Comparison of ENCODE assay signal across 18 cellular contexts in genomic region chr9:137649553-137649952, GRCh38. TPM values are rescaled to one million over a fixed set of nuclear protein-coding genes. Genes with fewer than 3 reads are reported as not detected.
DNase-seq lines count a peak whose midpoint lies in the region; ATAC-seq and TF ChIP-seq lines count a peak whose summit lies in the region.
"Had no signal": no experiment of that assay in that cellular context is flagged by ENCODE, and none has a peak within 500 bp of the region (broad histone marks: within the 10 kb centered on the region; RNA-seq: fewer than 3 reads in every experiment).

No MANE protein-coding gene starts in this region.

- CTCF ChIA-PET in activated CD8-positive, alpha-beta T cell treated with anti-CD3 and anti-CD28 coated beads, Interleukin-2, amount 10 ng/mL, durations not matched to agents 7 days and 5 days (lab: Charles Lee) = interaction anchor here (1.0 kb wide), 1 partner anchor 30 kb away, joined by 3 read pairs; no protein-coding TSS in a partner anchor
- CTCF ChIA-PET in activated CD8-positive, alpha-beta T cell treated with anti-CD3 and anti-CD28 coated beads for 36 hours (lab: Charles Lee) = interaction anchor here (1.0 to 1.5 kb wide), 4 partner anchors 9 to 70 kb away, joined by 3 to 4 read pairs (median 4); no protein-coding TSS in a partner anchor
- CTCF ChIA-PET in activated CD4-positive, alpha-beta memory T cell treated with anti-CD3 and anti-CD28 coated beads, Interleukin-2, amount 10 ng/mL, durations not matched to agents 7 days and 5 days (lab: Charles Lee) = no interaction called here
- CTCF ChIA-PET in CD8-positive, alpha-beta T cell (lab: Charles Lee) = no interaction called here

- H3K9me3 ChIP-seq in CD8-positive, alpha-beta T cell (ENCODE audit: low read length) = no peaks in the 10 kb centered on the region
- H3K9me3 ChIP-seq: SJCRH30 had no signal

- H3K27me3 ChIP-seq in CD8-positive, alpha-beta T cell (ENCODE audit: insufficient read depth, low read length) = no peaks in the 10 kb centered on the region
- H3K27me3 ChIP-seq: SJCRH30 had no signal

- H3K9me3 Mint-ChIP-seq in activated CD8-positive, alpha-beta T cell treated with anti-CD3 and anti-CD28 coated beads, Interleukin-2, amount 10 ng/mL, durations not matched to agents 7 days and 5 days (ENCODE audit: insufficient read depth) = no peaks in the 10 kb centered on the region
- H3K9me3 Mint-ChIP-seq in activated CD8-positive, alpha-beta T cell treated with anti-CD3 and anti-CD28 coated beads for 36 hours = no peaks in the 10 kb centered on the region
- H3K9me3 Mint-ChIP-seq in activated CD4-positive, alpha-beta memory T cell treated with anti-CD3 and anti-CD28 coated beads, Interleukin-2, amount 10 ng/mL, durations not matched to agents 7 days and 5 days = no peaks in the 10 kb centered on the region
- no peaks in the 10 kb centered on the region for H3K9me3 Mint-ChIP-seq in immature natural killer cell
- no peaks in the 10 kb centered on the region for H3K9me3 Mint-ChIP-seq in CD8-positive, alpha-beta T cell
- no peaks in the 10 kb centered on the region for H3K9me3 Mint-ChIP-seq in mesothelial cell of epicardium

- H3K27ac Mint-ChIP-seq in activated CD8-positive, alpha-beta T cell treated with anti-CD3 and anti-CD28 coated beads, Interleukin-2, amount 10 ng/mL, durations not matched to agents 7 days and 5 days = peak overlapping the region; percentile 67
- H3K27ac Mint-ChIP-seq in activated CD8-positive, alpha-beta T cell treated with anti-CD3 and anti-CD28 coated beads for 36 hours = no peak overlapping the region
- peak overlapping the region; percentile 52 for H3K27ac Mint-ChIP-seq in activated CD4-positive, alpha-beta memory T cell treated with anti-CD3 and anti-CD28 coated beads, Interleukin-2, amount 10 ng/mL, durations not matched to agents 7 days and 5 days
- H3K27ac Mint-ChIP-seq in immature natural killer cell (peak overlapping the region; percentile 56 to 90 (median 82)), mesothelial cell of epicardium (no peak overlapping the region)
- H3K27ac Mint-ChIP-seq in CD8-positive, alpha-beta T cell = no peak overlapping the region

- intact Hi-C loops in activated CD8-positive, alpha-beta T cell treated with anti-CD3 and anti-CD28 coated beads for 36 hours (cut with micrococcal nuclease) = no loop called here
- intact Hi-C loops in CD8-positive, alpha-beta T cell (cut with DNase I, micrococcal nuclease) = no loop called here

- H3K4me3 Mint-ChIP-seq in activated CD8-positive, alpha-beta T cell treated with anti-CD3 and anti-CD28 coated beads, Interleukin-2, amount 10 ng/mL, durations not matched to agents 7 days and 5 days = no peak overlapping the region
- no peak overlapping the region for H3K4me3 Mint-ChIP-seq in activated CD8-positive, alpha-beta T cell treated with anti-CD3 and anti-CD28 coated beads for 36 hours
- no peak overlapping the region for H3K4me3 Mint-ChIP-seq in activated CD4-positive, alpha-beta memory T cell treated with anti-CD3 and anti-CD28 coated beads, Interleukin-2, amount 10 ng/mL, durations not matched to agents 7 days and 5 days
- H3K4me3 Mint-ChIP-seq in immature natural killer cell (peak overlapping the region; percentile 16 to 76 (median 57)), mesothelial cell of epicardium (no peak overlapping the region)
- H3K4me3 Mint-ChIP-seq in CD8-positive, alpha-beta T cell = no peak overlapping the region

- H3K4me1 ChIP-seq in CD8-positive, alpha-beta T cell (ENCODE audit: insufficient read depth, low read length) = peaks cover 14% of the 10 kb centered on the region
- H3K4me1 ChIP-seq: SJCRH30 had no signal

- peaks cover 51% of the 10 kb centered on the region for H3K36me3 Mint-ChIP-seq in activated CD8-positive, alpha-beta T cell treated with anti-CD3 and anti-CD28 coated beads, Interleukin-2, amount 10 ng/mL, durations not matched to agents 7 days and 5 days (ENCODE audit: low read depth)
- H3K36me3 Mint-ChIP-seq in activated CD8-positive, alpha-beta T cell treated with anti-CD3 and anti-CD28 coated beads for 36 hours (ENCODE audit: low read depth) = peaks cover 43% of the 10 kb centered on the region
- peaks cover 47% of the 10 kb centered on the region for H3K36me3 Mint-ChIP-seq in activated CD4-positive, alpha-beta memory T cell treated with anti-CD3 and anti-CD28 coated beads, Interleukin-2, amount 10 ng/mL, durations not matched to agents 7 days and 5 days (ENCODE audit: low read depth)
- peaks cover 6 to 11% (median 8%) of the 10 kb centered on the region in 3 donors for H3K36me3 Mint-ChIP-seq in immature natural killer cell
- peaks cover 73% of the 10 kb centered on the region for H3K36me3 Mint-ChIP-seq in CD8-positive, alpha-beta T cell
- peaks cover 32% of the 10 kb centered on the region for H3K36me3 Mint-ChIP-seq in mesothelial cell of epicardium

- H3K36me3 ChIP-seq in CD8-positive, alpha-beta T cell (ENCODE audit: insufficient read depth, low read length) = peaks cover 10% of the 10 kb centered on the region

- ATAC-seq in activated CD8-positive, alpha-beta T cell treated with anti-CD3 and anti-CD28 coated beads, Interleukin-2, amount 10 ng/mL, durations not matched to agents 7 days and 5 days = no peak
- ATAC-seq in activated CD8-positive, alpha-beta T cell treated with anti-CD3 and anti-CD28 coated beads for 36 hours = no peak
- ATAC-seq in CD8-positive, alpha-beta T cell = no peak

- no peak for DNase-seq in activated CD8-positive, alpha-beta T cell treated with anti-CD3 and anti-CD28 coated beads, Interleukin-2, amount 10 ng/mL, durations not matched to agents 7 days and 5 days
- no peak for DNase-seq in activated CD8-positive, alpha-beta T cell treated with anti-CD3 and anti-CD28 coated beads for 36 hours
- DNase-seq in activated CD4-positive, alpha-beta memory T cell treated with anti-CD3 and anti-CD28 coated beads, Interleukin-2, amount 10 ng/mL, durations not matched to agents 7 days and 5 days = no peak
- DNase-seq in immature natural killer cell (no peak), COR-L47 (lab: John Stamatoyannopoulos, UW) (no peak), mesothelial cell of epicardium (ENCODE audit: low spot score in 2 of 2, unreplicated experiment in 2 of 2) (no peak), activated gamma-delta T cell (lab: John Stamatoyannopoulos, UW) (no peak)
- no peak for DNase-seq in CD8-positive, alpha-beta T cell
- DNase-seq: 8988T, Calu3, GOT3, NCI-H1417 treated with DMSO at 0.1 percent for 48 hours, NCI-H1930, NCI-H226, NCI-H524, PC-9, SJCRH30 had no signal

- TF ChIP-seq CTCF in activated CD8-positive, alpha-beta T cell treated with anti-CD3 and anti-CD28 coated beads for 36 hours (IDR thresholded peaks at IDR 0.05) = no peak
- TF ChIP-seq CTCF in CD8-positive, alpha-beta T cell (IDR thresholded peaks at IDR 0.05) = no peak
- no peak for TF ChIP-seq CTCF in mesothelial cell of epicardium (IDR thresholded peaks at IDR 0.05; ENCODE audit: unreplicated experiment)

- peaks cover 31% of the 10 kb centered on the region for H3K4me1 Mint-ChIP-seq in activated CD8-positive, alpha-beta T cell treated with anti-CD3 and anti-CD28 coated beads, Interleukin-2, amount 10 ng/mL, durations not matched to agents 7 days and 5 days (ENCODE audit: low read depth)
- H3K4me1 Mint-ChIP-seq in activated CD8-positive, alpha-beta T cell treated with anti-CD3 and anti-CD28 coated beads for 36 hours (ENCODE audit: low read depth) = peaks cover 41% of the 10 kb centered on the region
- H3K4me1 Mint-ChIP-seq in activated CD4-positive, alpha-beta memory T cell treated with anti-CD3 and anti-CD28 coated beads, Interleukin-2, amount 10 ng/mL, durations not matched to agents 7 days and 5 days = peaks cover 36% of the 10 kb centered on the region
- peaks cover 61 to 80% of the 10 kb centered on the region in 2 donors for H3K4me1 Mint-ChIP-seq in immature natural killer cell
- peaks cover 45% of the 10 kb centered on the region for H3K4me1 Mint-ChIP-seq in CD8-positive, alpha-beta T cell (ENCODE audit: low read depth)
- H3K4me1 Mint-ChIP-seq in mesothelial cell of epicardium = peaks cover 4% of the 10 kb centered on the region

- no peak overlapping the region for H3K4me3 ChIP-seq in CD8-positive, alpha-beta T cell (ENCODE audit: low read depth, low read length)
- H3K4me3 ChIP-seq: PC-9, SJCRH30 had no signal

- H3K27ac ChIP-seq in CD8-positive, alpha-beta T cell (ENCODE audit: low read depth, low read length) = no peak overlapping the region
- H3K27ac ChIP-seq: KMS-11, PC-9, SJCRH30 had no signal

- H3K27me3 Mint-ChIP-seq in activated CD8-positive, alpha-beta T cell treated with anti-CD3 and anti-CD28 coated beads, Interleukin-2, amount 10 ng/mL, durations not matched to agents 7 days and 5 days (ENCODE audit: low read depth) = no peaks in the 10 kb centered on the region
- no peaks in the 10 kb centered on the region for H3K27me3 Mint-ChIP-seq in activated CD8-positive, alpha-beta T cell treated with anti-CD3 and anti-CD28 coated beads for 36 hours
- no peaks in the 10 kb centered on the region for H3K27me3 Mint-ChIP-seq in activated CD4-positive, alpha-beta memory T cell treated with anti-CD3 and anti-CD28 coated beads, Interleukin-2, amount 10 ng/mL, durations not matched to agents 7 days and 5 days
- H3K27me3 Mint-ChIP-seq in immature natural killer cell (ENCODE audit: low read depth in 3 of 3) (peaks cover 0 to 4% (median 0%) of the 10 kb centered on the region in 3 donors), mesothelial cell of epicardium (ENCODE audit: low read depth) (no peaks in the 10 kb centered on the region)
- H3K27me3 Mint-ChIP-seq in CD8-positive, alpha-beta T cell (ENCODE audit: low read depth) = no peaks in the 10 kb centered on the region

- POLR2A ChIA-PET in activated CD8-positive, alpha-beta T cell treated with anti-CD3 and anti-CD28 coated beads, Interleukin-2, amount 10 ng/mL, durations not matched to agents 7 days and 5 days (lab: Charles Lee) = no interaction called here
- POLR2A ChIA-PET in activated CD8-positive, alpha-beta T cell treated with anti-CD3 and anti-CD28 coated beads for 36 hours (lab: Charles Lee) = interaction anchor here (0.6 kb wide), 1 partner anchor 8 kb away, joined by 3 read pairs; no protein-coding TSS in a partner anchor
- POLR2A ChIA-PET in activated CD4-positive, alpha-beta memory T cell treated with anti-CD3 and anti-CD28 coated beads, Interleukin-2, amount 10 ng/mL, durations not matched to agents 7 days and 5 days (lab: Charles Lee) = interaction anchor here (1.1 kb wide), 1 partner anchor 30 kb away, joined by 3 read pairs; no protein-coding TSS in a partner anchor
- POLR2A ChIA-PET in CD8-positive, alpha-beta T cell (lab: Charles Lee) = no interaction called here

RNA-seq across cellular contexts. Expression of gene EHMT1, which starts 30.7 kb away (rescaled TPM):
- total RNA-seq in activated CD8-positive, alpha-beta T cell treated with anti-CD3 and anti-CD28 coated beads, Interleukin-2, amount 10 ng/mL, durations not matched to agents 7 days and 5 days = 100 to 1,000 TPM; 112 to 115 TPM
- total RNA-seq in activated CD8-positive, alpha-beta T cell treated with anti-CD3 and anti-CD28 coated beads for 36 hours = 10 to 100 TPM; 62.1 to 67.1 TPM
- total RNA-seq in activated CD4-positive, alpha-beta memory T cell treated with anti-CD3 and anti-CD28 coated beads, Interleukin-2, amount 10 ng/mL, durations not matched to agents 7 days and 5 days = 10 to 100 TPM; 87.1 to 91.4 TPM
- 10 to 100 TPM; 14.1 to 62.7 (median 14.8) TPM for polyA plus RNA-seq in immature natural killer cell
- total RNA-seq in CD8-positive, alpha-beta T cell = 10 to 100 TPM; 83.1 to 86.2 TPM
- 133 to 147 TPM (median 136 TPM) in 3 replicates for total RNA-seq in mesothelial cell of epicardium

RNA-seq across cellular contexts. Expression of gene ARRDC1, which starts 44.1 kb away (rescaled TPM):
- 10 to 100 TPM; 42.3 to 45.1 TPM for total RNA-seq in activated CD8-positive, alpha-beta T cell treated with anti-CD3 and anti-CD28 coated beads, Interleukin-2, amount 10 ng/mL, durations not matched to agents 7 days and 5 days
- total RNA-seq in activated CD8-positive, alpha-beta T cell treated with anti-CD3 and anti-CD28 coated beads for 36 hours = 10 to 100 TPM; 29.0 TPM
- total RNA-seq in activated CD4-positive, alpha-beta memory T cell treated with anti-CD3 and anti-CD28 coated beads, Interleukin-2, amount 10 ng/mL, durations not matched to agents 7 days and 5 days = 10 to 100 TPM; 49.8 to 55.9 TPM
- polyA plus RNA-seq in immature natural killer cell = 10 to 100 TPM; 39.1 to 60.7 (median 57.3) TPM
- total RNA-seq in CD8-positive, alpha-beta T cell = 10 to 100 TPM; 30.8 to 35.9 TPM
- 36.5 to 40.5 TPM (median 39.1 TPM) in 3 replicates for total RNA-seq in mesothelial cell of epicardium

RNA-seq across cellular contexts. Expression of gene ZMYND19, which starts 59.2 kb away (rescaled TPM):
- 10 to 100 TPM; 35.4 to 38.3 TPM for total RNA-seq in activated CD8-positive, alpha-beta T cell treated with anti-CD3 and anti-CD28 coated beads, Interleukin-2, amount 10 ng/mL, durations not matched to agents 7 days and 5 days
- total RNA-seq in activated CD8-positive, alpha-beta T cell treated with anti-CD3 and anti-CD28 coated beads for 36 hours = 10 to 100 TPM; 45.9 to 46.5 TPM
- total RNA-seq in activated CD4-positive, alpha-beta memory T cell treated with anti-CD3 and anti-CD28 coated beads, Interleukin-2, amount 10 ng/mL, durations not matched to agents 7 days and 5 days = 10 to 100 TPM; 24.0 to 25.4 TPM
- 1 to 10 TPM; 1.5 to 7.0 (median 3.3) TPM for polyA plus RNA-seq in immature natural killer cell
- total RNA-seq in CD8-positive, alpha-beta T cell = 10 to 100 TPM in 1 of 2 experiments, 1 to 10 TPM in 1; 9.0 to 10.3 TPM
- 31.1 to 33.2 TPM (median 31.9 TPM) in 3 replicates for total RNA-seq in mesothelial cell of epicardium

Comparison
In these comparisons a context has a peak if more than half of its experiments do, and no peak if none do; other contexts are left out.
1. H3K27ac Mint-ChIP-seq: peak in activated CD8-positive, alpha-beta T cell treated with anti-CD3 and anti-CD28 coated beads, Interleukin-2, amount 10 ng/mL, durations not matched to agents 7 days and 5 days (single experiment), activated CD4-positive, alpha-beta memory T cell treated with anti-CD3 and anti-CD28 coated beads, Interleukin-2, amount 10 ng/mL, durations not matched to agents 7 days and 5 days (single experiment) and immature natural killer cell (6 of 6); none in activated CD8-positive, alpha-beta T cell treated with anti-CD3 and anti-CD28 coated beads for 36 hours (single experiment), CD8-positive, alpha-beta T cell (single experiment) and mesothelial cell of epicardium (single experiment).
2. POLR2A ChIA-PET loops: an anchor here in activated CD8-positive, alpha-beta T cell treated with anti-CD3 and anti-CD28 coated beads for 36 hours (0.6 kb wide) and activated CD4-positive, alpha-beta memory T cell treated with anti-CD3 and anti-CD28 coated beads, Interleukin-2, amount 10 ng/mL, durations not matched to agents 7 days and 5 days (1.1 kb wide); none called in activated CD8-positive, alpha-beta T cell treated with anti-CD3 and anti-CD28 coated beads, Interleukin-2, amount 10 ng/mL, durations not matched to agents 7 days and 5 days and CD8-positive, alpha-beta T cell.
3. H3K4me3 Mint-ChIP-seq: peak in immature natural killer cell (5 of 5); none in activated CD8-positive, alpha-beta T cell treated with anti-CD3 and anti-CD28 coated beads, Interleukin-2, amount 10 ng/mL, durations not matched to agents 7 days and 5 days (single experiment), activated CD8-positive, alpha-beta T cell treated with anti-CD3 and anti-CD28 coated beads for 36 hours (single experiment), activated CD4-positive, alpha-beta memory T cell treated with anti-CD3 and anti-CD28 coated beads, Interleukin-2, amount 10 ng/mL, durations not matched to agents 7 days and 5 days (single experiment), CD8-positive, alpha-beta T cell (single experiment) and mesothelial cell of epicardium (single experiment).
4. CTCF ChIA-PET loops: an anchor here in activated CD8-positive, alpha-beta T cell treated with anti-CD3 and anti-CD28 coated beads, Interleukin-2, amount 10 ng/mL, durations not matched to agents 7 days and 5 days (1.0 kb wide) and activated CD8-positive, alpha-beta T cell treated with anti-CD3 and anti-CD28 coated beads for 36 hours (1.0 to 1.5 kb wide); none called in activated CD4-positive, alpha-beta memory T cell treated with anti-CD3 and anti-CD28 coated beads, Interleukin-2, amount 10 ng/mL, durations not matched to agents 7 days and 5 days and CD8-positive, alpha-beta T cell.